In genomic region chr10:6382081-6382480, GRCh38 we compare ENCODE assay signal across 8 cellular contexts.
DNase-seq lines count a peak whose midpoint lies in the region; ATAC-seq and TF ChIP-seq lines count a peak whose summit lies in the region.

No MANE protein-coding gene starts in this region.

- ATAC-seq in HG02759 (IDR thresholded peaks at IDR 0.05; ENCODE audit: unreplicated experiment) (peak; percentile 76), activated B cell treated with CpG ODN at 0.5 μM for 24 hours (ENCODE audit: low read depth) (peak; percentile 90)

- POLR2A ChIA-PET in CD8-positive, alpha-beta memory T cell (lab: Charles Lee) = interaction anchor here (1.4 to 1.8 kb wide), 2 partner anchors 13 to 34 kb away, joined by 3 to 12 read pairs; no protein-coding TSS in a partner anchor
- POLR2A ChIA-PET in activated B cell treated with CpG ODN at 0.5 μM for 24 hours (lab: Charles Lee) = interaction anchor here (0.5 to 2.4 kb wide), 21 partner anchors 10 to 331 kb away, joined by 3 to 54 read pairs (median 5); partner anchors contain the start of gene PFKFB3

- H3K36me3 ChIP-seq in CD8-positive, alpha-beta memory T cell (ENCODE audit: insufficient read depth, low read length) = no peaks in the 10 kb centered on the region

- intact Hi-C loops in activated B cell treated with CpG ODN at 0.5 μM for 24 hours (cut with micrococcal nuclease) = loop anchor here (1.0 kb wide), 2 partner anchors 34 to 82 kb away; no protein-coding TSS in a partner anchor

- H3K27me3 ChIP-seq in CD8-positive, alpha-beta memory T cell (ENCODE audit: insufficient read depth, low read length, poor library complexity, severe bottlenecking) = no peaks in the 10 kb centered on the region

- no peak overlapping the region for H3K27ac ChIP-seq in CD8-positive, alpha-beta memory T cell (ENCODE audit: low read depth, low read length)

- H3K4me1 Mint-ChIP-seq in CD8-positive, alpha-beta memory T cell = peaks cover 10 to 16% (median 10%) of the 10 kb centered on the region in 3 donors
- peaks cover 25% of the 10 kb centered on the region for H3K4me1 Mint-ChIP-seq in activated B cell treated with CpG ODN at 0.5 μM for 24 hours

- peaks cover 4 to 34% (median 6%) of the 10 kb centered on the region in 3 donors for H3K36me3 Mint-ChIP-seq in CD8-positive, alpha-beta memory T cell
- H3K36me3 Mint-ChIP-seq in activated B cell treated with CpG ODN at 0.5 μM for 24 hours (ENCODE audit: low read depth) = peaks cover 10% of the 10 kb centered on the region

- peak overlapping the region in 4 of 8 donors; percentile 2 to 81 (median 58) for H3K27ac Mint-ChIP-seq in CD8-positive, alpha-beta memory T cell
- peak overlapping the region; percentile 82 for H3K27ac Mint-ChIP-seq in activated B cell treated with CpG ODN at 0.5 μM for 24 hours

- H3K4me3 Mint-ChIP-seq in CD8-positive, alpha-beta memory T cell = peak overlapping the region in 4 of 7 donors; percentile 34 to 79 (median 47)
- peak overlapping the region; percentile 72 for H3K4me3 Mint-ChIP-seq in activated B cell treated with CpG ODN at 0.5 μM for 24 hours

- H3K9me3 Mint-ChIP-seq in CD8-positive, alpha-beta memory T cell = peaks cover 12 to 32% (median 27%) of the 10 kb centered on the region in 5 donors
- peaks cover 16% of the 10 kb centered on the region for H3K9me3 Mint-ChIP-seq in activated B cell treated with CpG ODN at 0.5 μM for 24 hours

- TF ChIP-seq CTCF in activated B cell treated with CpG ODN at 0.5 μM for 24 hours (IDR thresholded peaks at IDR 0.05) = no peak

- no peaks in the 10 kb centered on the region for H3K9me3 ChIP-seq in CD8-positive, alpha-beta memory T cell (ENCODE audit: low read length)

- H3K27me3 Mint-ChIP-seq in CD8-positive, alpha-beta memory T cell = peaks cover 0 to 4% of the 10 kb centered on the region in 2 donors
- no peaks in the 10 kb centered on the region for H3K27me3 Mint-ChIP-seq in activated B cell treated with CpG ODN at 0.5 μM for 24 hours

- peaks cover 13% of the 10 kb centered on the region for H3K4me1 ChIP-seq in CD8-positive, alpha-beta memory T cell (ENCODE audit: insufficient read depth, low read length)

- H3K4me3 ChIP-seq in CD8-positive, alpha-beta memory T cell (ENCODE audit: low read length) = no peak overlapping the region

- peak in 2 of 5 donors; percentile 10 to 57 for DNase-seq in CD8-positive, alpha-beta memory T cell
- DNase-seq in activated B cell treated with CpG ODN at 0.5 μM for 24 hours (no peak), fibroblast of gingiva (ENCODE audit: low read depth) (peak; percentile 50), NCI-H2171 treated with DMSO at 0.1 percent for 48 hours (lab: John Stamatoyannopoulos, UW) (no peak), NCI-H2196 treated with DMSO at 0.1 percent for 48 hours (lab: John Stamatoyannopoulos, UW; ENCODE audit: unreplicated experiment) (no peak), iPS-NIHi7 (ENCODE audit: extremely low spot score) (no peak)
- DNase-seq in stimulated activated CD8-positive, alpha-beta memory T cell treated with anti-CD3 and anti-CD28 coated beads, Interleukin-4, amount 100 ng/mL, for 48 hours = peak; percentile 44

- CTCF ChIA-PET in CD8-positive, alpha-beta memory T cell (lab: Charles Lee) = interaction anchor here (0.9 to 2.2 kb wide), 5 partner anchors 19 to 180 kb away, joined by 3 to 10 read pairs (median 3); partner anchors contain the start of gene PFKFB3
- CTCF ChIA-PET in activated B cell treated with CpG ODN at 0.5 μM for 24 hours (lab: Charles Lee) = interaction anchor here (0.8 to 2.4 kb wide), 7 partner anchors 9 to 180 kb away, joined by 3 to 14 read pairs (median 6); partner anchors contain the start of gene PFKFB3

Comparison
In these comparisons a context has a peak if more than half of its experiments do, and no peak if none do; other contexts are left out.
1. DNase-seq: peak in fibroblast of gingiva (single experiment) and stimulated activated CD8-positive, alpha-beta memory T cell treated with anti-CD3 and anti-CD28 coated beads, Interleukin-4, amount 100 ng/mL, for 48 hours (single experiment); none in activated B cell treated with CpG ODN at 0.5 μM for 24 hours (single experiment), NCI-H2171 treated with DMSO at 0.1 percent for 48 hours (single experiment), NCI-H2196 treated with DMSO at 0.1 percent for 48 hours (single experiment) and iPS-NIHi7 (single experiment).